Comparison of ENCODE assay signal across 11 cellular contexts in genomic region chrX:54785901-54786300, GRCh38. TPM values are rescaled to one million over a fixed set of nuclear protein-coding genes. Genes with fewer than 3 reads are reported as not detected.
A peak's percentile ranks its signal among the peaks of the same experiment; 100 is the strongest.
DNase-seq lines count a peak whose midpoint lies in the region; ATAC-seq and TF ChIP-seq lines count a peak whose summit lies in the region.
"Had no signal": no experiment of that assay in that cellular context is flagged by ENCODE, and none has a peak within 500 bp of the region (broad histone marks: within the 10 kb centered on the region; RNA-seq: fewer than 3 reads in every experiment).

No MANE protein-coding gene starts in this region.

- intact Hi-C loops in activated CD4-positive, alpha-beta T cell treated with anti-CD3 and anti-CD28 coated beads for 36 hours (cut with DNase I, micrococcal nuclease) = loop anchor here in 1 of 2 experiments (5.0 to 10.0 kb wide), 3 partner anchors 144 to 541 kb away; no protein-coding TSS in a partner anchor

- H3K27ac ChIP-seq in smooth muscle cell (ENCODE audit: low read depth) = no peak overlapping the region
- H3K27ac ChIP-seq: sigmoid colon had no signal

- 52% methylated on average over 4 of the region's 4 CpGs for WGBS in smooth muscle cell (ENCODE audit: low lambda C conversion rate)

- H3K27me3 ChIP-seq in smooth muscle cell (ENCODE audit: low read depth) = no peaks in the 10 kb centered on the region
- H3K27me3 ChIP-seq: sigmoid colon had no signal

- no peak overlapping the region for H3K9ac ChIP-seq in smooth muscle cell (ENCODE audit: low read depth)

- H2AFZ ChIP-seq in smooth muscle cell (ENCODE audit: low read depth) = no peak overlapping the region

- no peaks in the 10 kb centered on the region for H4K20me1 ChIP-seq in smooth muscle cell (ENCODE audit: low read depth)

- H3K9me3 Mint-ChIP-seq in activated CD4-positive, alpha-beta T cell treated with anti-CD3 and anti-CD28 coated beads for 36 hours (ENCODE audit: low read depth) = no peaks in the 10 kb centered on the region
- H3K9me3 Mint-ChIP-seq: CD8-positive, alpha-beta T cell had no signal

- H3K27me3 Mint-ChIP-seq in activated CD4-positive, alpha-beta T cell treated with anti-CD3 and anti-CD28 coated beads for 36 hours = no peaks in the 10 kb centered on the region

- no peak overlapping the region for H3K4me3 Mint-ChIP-seq in activated CD4-positive, alpha-beta T cell treated with anti-CD3 and anti-CD28 coated beads for 36 hours
- H3K4me3 Mint-ChIP-seq: CD8-positive, alpha-beta T cell had no signal

- POLR2A ChIA-PET in activated CD4-positive, alpha-beta T cell treated with anti-CD3 and anti-CD28 coated beads for 36 hours (lab: Charles Lee) = no interaction called here

- H3K4me2 ChIP-seq in smooth muscle cell = no peak overlapping the region

- H3F3A ChIP-seq in smooth muscle cell (ENCODE audit: low read depth) = no peaks in the 10 kb centered on the region

- no peaks in the 10 kb centered on the region for H3K9me3 ChIP-seq in smooth muscle cell (replicated peaks; ENCODE audit: low read depth)
- H3K9me3 ChIP-seq: sigmoid colon had no signal

- H3K4me1 ChIP-seq in smooth muscle cell (ENCODE audit: low read depth) = no peaks in the 10 kb centered on the region
- H3K4me1 ChIP-seq: sigmoid colon had no signal

- H3K4me1 Mint-ChIP-seq in activated CD4-positive, alpha-beta T cell treated with anti-CD3 and anti-CD28 coated beads for 36 hours = no peaks in the 10 kb centered on the region

- no peak overlapping the region for H3K4me3 ChIP-seq in smooth muscle cell
- H3K4me3 ChIP-seq: sigmoid colon had no signal

- H3K36me3 Mint-ChIP-seq in activated CD4-positive, alpha-beta T cell treated with anti-CD3 and anti-CD28 coated beads for 36 hours (ENCODE audit: low read depth) = no peaks in the 10 kb centered on the region
- H3K36me3 Mint-ChIP-seq: CD8-positive, alpha-beta T cell had no signal

- H3K27ac Mint-ChIP-seq in activated CD4-positive, alpha-beta T cell treated with anti-CD3 and anti-CD28 coated beads for 36 hours = no peak overlapping the region
- H3K27ac Mint-ChIP-seq: CD8-positive, alpha-beta T cell had no signal

- TF ChIP-seq CTCF in smooth muscle cell (IDR thresholded peaks at IDR 0.05; ENCODE audit: borderline replicate concordance, insufficient read depth, poor library complexity, severe bottlenecking) = peak; percentile 7

- CTCF ChIA-PET in activated CD4-positive, alpha-beta T cell treated with anti-CD3 and anti-CD28 coated beads for 36 hours (lab: Charles Lee) = interaction anchor here (0.6 kb wide), 1 partner anchor 424 kb away, joined by 3 read pairs; no protein-coding TSS in a partner anchor

- H3K36me3 ChIP-seq in smooth muscle cell (ENCODE audit: low read depth) = no peaks in the 10 kb centered on the region
- H3K36me3 ChIP-seq: sigmoid colon had no signal

- peak; percentile 27 for DNase-seq in activated CD4-positive, alpha-beta T cell treated with anti-CD3 and anti-CD28 coated beads for 36 hours
- DNase-seq in activated CD4-positive, alpha-beta T cell treated with anti-CD3 and anti-CD28 coated beads for 1 hour = no peak
- DNase-seq in M059J (ENCODE audit: low read depth) (peak; percentile 10), dermis blood vessel endothelial cell (peak; percentile 27), smooth muscle cell (lab: John Stamatoyannopoulos, UW; ENCODE audit: unreplicated experiment) (no peak), middle frontal gyrus (ENCODE audit: extremely low spot score, low spot score) (no peak)
- DNase-seq: CD8-positive, alpha-beta T cell; NK-92 treated with Interleukin-12 subunit alpha and Interleukin-12 subunit beta, amount 100 ng/mL, for 24 hours; sigmoid colon had no signal

- no peaks in the 10 kb centered on the region for H3K79me2 ChIP-seq in smooth muscle cell (ENCODE audit: low read depth)

- no peak for ATAC-seq in activated CD4-positive, alpha-beta T cell treated with anti-CD3 and anti-CD28 coated beads for 36 hours
- no peak for ATAC-seq in HG03039 (IDR thresholded peaks at IDR 0.05; ENCODE audit: unreplicated experiment)
- ATAC-seq in GM19397 (IDR thresholded peaks at IDR 0.05; ENCODE audit: unreplicated experiment) = no peak
- ATAC-seq: CD8-positive, alpha-beta T cell had no signal

RNA-seq across cellular contexts. Expression of gene ITIH6, which starts 12.2 kb away (rescaled TPM):
- not detected for total RNA-seq in activated CD4-positive, alpha-beta T cell treated with anti-CD3 and anti-CD28 coated beads for 36 hours
- total RNA-seq in M059J (2014; rRNA removed; shearing (Covaris generic)) = not detected in 2 replicates
- total RNA-seq in dermis blood vessel endothelial cell = not detected in 2 replicates
- not detected in 2 replicates for total RNA-seq in smooth muscle cell
- polyA plus RNA-seq in smooth muscle cell = not detected in 2 replicates
- total RNA-seq: CD8-positive, alpha-beta T cell had no signal
- polyA plus RNA-seq: sigmoid colon had no signal

RNA-seq across cellular contexts. Expression of gene MAGED2, which starts 21.6 kb away (rescaled TPM):
- 10 to 100 TPM; 27.4 to 35.5 TPM for total RNA-seq in activated CD4-positive, alpha-beta T cell treated with anti-CD3 and anti-CD28 coated beads for 36 hours
- total RNA-seq in M059J (2014; rRNA removed; shearing (Covaris generic)) = 203 and 313 TPM in 2 replicates
- total RNA-seq in dermis blood vessel endothelial cell (224 and 341 TPM in 2 replicates), smooth muscle cell (488 and 603 TPM in 2 replicates)
- 645 and 741 TPM in 2 replicates for polyA plus RNA-seq in smooth muscle cell

Comparison
In these comparisons a context has a peak if more than half of its experiments do, and no peak if none do; other contexts are left out.
1. DNase-seq: peak in activated CD4-positive, alpha-beta T cell treated with anti-CD3 and anti-CD28 coated beads for 36 hours (single experiment), M059J (single experiment) and dermis blood vessel endothelial cell (single experiment); none in activated CD4-positive, alpha-beta T cell treated with anti-CD3 and anti-CD28 coated beads for 1 hour (single experiment), smooth muscle cell (single experiment) and middle frontal gyrus (single experiment).